Comparison of ENCODE assay signal across 16 cellular contexts in genomic region chr3:81955908-81956307, GRCh38.
"Had no signal": no experiment of that assay in that cellular context is flagged by ENCODE, and none has a peak within 500 bp of the region (broad histone marks: within the 10 kb centered on the region; RNA-seq: fewer than 3 reads in every experiment).

No MANE protein-coding gene starts in this region.

- H3K36me3 ChIP-seq: lower lobe of right lung, neutrophil, tibial artery, uterus had no signal

- DNase-seq: activated CD4-positive, alpha-beta T cell treated with anti-CD3 and anti-CD28 coated beads, Interleukin-2, amount 10 ng/mL, durations not matched to agents 7 days and 5 days; amniotic stem cell; body of pancreas; cerebellar nuclear complex; endodermal cell; erythroblast; hypothalamus; lower lobe of right lung; midbrain; naive thymus-derived CD4-positive, alpha-beta T cell; posterior cingulate gyrus; right cardiac atrium; tibial artery; uterus had no signal

- H3K27me3 ChIP-seq: body of pancreas, neutrophil, tibial artery, uterus had no signal

- H3K4me1 ChIP-seq: body of pancreas, lower lobe of right lung, tibial artery, uterus had no signal

- H3K9me3 ChIP-seq: body of pancreas, lower lobe of right lung, neutrophil, tibial artery, uterus had no signal

- H3K4me3 ChIP-seq: body of pancreas, lower lobe of right lung, smooth muscle cell, tibial artery, uterus had no signal

- H3K4me2 ChIP-seq: smooth muscle cell had no signal
